22 cellular contexts compared by ENCODE assay signal in the genomic region with DNA sequence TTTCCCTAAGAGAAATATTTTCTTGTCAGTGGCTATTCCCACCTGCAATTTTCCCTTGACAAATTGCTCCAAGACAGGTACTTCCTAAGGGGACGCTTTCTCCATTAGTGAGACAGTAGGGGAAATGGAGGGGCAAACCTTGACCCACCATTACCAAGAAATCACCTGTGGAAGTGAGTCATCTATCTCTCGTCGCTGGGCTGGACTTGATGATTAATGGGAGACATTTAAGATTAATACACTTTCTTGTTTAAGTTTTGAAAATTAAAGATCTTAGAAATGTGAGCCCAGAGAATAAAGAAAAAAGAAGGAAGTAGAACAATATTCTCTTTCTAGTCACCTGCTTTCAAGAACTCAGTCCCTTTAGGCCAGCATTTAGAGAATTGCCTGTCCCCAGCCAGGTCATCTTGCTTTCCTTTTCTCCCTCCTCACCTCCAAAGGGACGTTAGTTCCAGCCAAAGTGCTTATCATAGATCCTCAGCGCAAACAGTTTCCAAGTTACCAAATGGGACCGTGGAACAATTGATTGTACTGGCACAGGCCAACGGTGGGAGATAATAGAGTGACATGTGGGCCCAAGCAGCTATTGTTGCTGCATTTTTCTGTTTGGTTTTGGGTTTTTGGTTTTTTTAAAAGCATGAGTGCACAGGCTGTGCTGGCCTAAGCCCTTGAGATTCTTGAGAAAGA.
DNase-seq lines count a peak whose midpoint lies in the region; ATAC-seq and TF ChIP-seq lines count a peak whose summit lies in the region.
"Had no signal": no experiment of that assay in that cellular context is flagged by ENCODE, and none has a peak within 500 bp of the region (broad histone marks: within the 10 kb centered on the region; RNA-seq: fewer than 3 reads in every experiment).

No MANE protein-coding gene starts in this region.

- H3K4me3 ChIP-seq in PC-3 (ENCODE audit: low read length) (no peak overlapping the region), body of pancreas (no peak overlapping the region), thyroid gland (replicated peaks in 1 of 3) (no peak overlapping the region)
- H3K4me3 ChIP-seq: Peyer's patch had no signal

- H3K36me3 Mint-ChIP-seq in osteocyte (ENCODE audit: unreplicated experiment), result no peaks in the 10 kb centered on the region
- H3K36me3 Mint-ChIP-seq in activated naive CD4-positive, alpha-beta T cell treated with anti-CD3 and anti-CD28 coated beads, Interleukin-2, amount 10 ng/mL, durations not matched to agents 7 days and 5 days, result no peaks in the 10 kb centered on the region
- H3K36me3 Mint-ChIP-seq: CD4-positive, CD25-positive, alpha-beta regulatory T cell had no signal

- H3K9ac ChIP-seq in PC-3 (ENCODE audit: low read length), result no peak overlapping the region

- H3K9me2 ChIP-seq in PC-3 (replicated peaks; ENCODE audit: low read length), result no peaks in the 10 kb centered on the region

- no peaks in the 10 kb centered on the region for H3K9me3 ChIP-seq in PC-3 (ENCODE audit: low read length)
- H3K9me3 ChIP-seq in body of pancreas, result no peaks in the 10 kb centered on the region
- no peaks in the 10 kb centered on the region for H3K9me3 ChIP-seq in thyroid gland
- H3K9me3 ChIP-seq: Peyer's patch had no signal

- H3K36me3 ChIP-seq in PC-3 (ENCODE audit: low read depth, low read length), result no peaks in the 10 kb centered on the region
- H3K36me3 ChIP-seq in body of pancreas (replicated peaks in 1 of 2; ENCODE audit: insufficient read depth in 1 of 2, low read depth in 2 of 2), result no peaks in the 10 kb centered on the region
- H3K36me3 ChIP-seq in thyroid gland, result no peaks in the 10 kb centered on the region
- H3K36me3 ChIP-seq: Peyer's patch had no signal

- CTCF ChIA-PET in PC-3 (lab: Charles Lee), result no interaction called here
- CTCF ChIA-PET in activated naive CD4-positive, alpha-beta T cell treated with anti-CD3 and anti-CD28 coated beads, Interleukin-2, amount 10 ng/mL, durations not matched to agents 7 days and 5 days (lab: Charles Lee), result no interaction called here

- TF ChIP-seq CTCF in PC-3 (conservative IDR thresholded peaks at IDR 0.05; ENCODE audit: low read depth, low read length), result no peak
- no peak for TF ChIP-seq CTCF in body of pancreas (IDR thresholded peaks at IDR 0.05)
- no peak for TF ChIP-seq CTCF in osteocyte (IDR thresholded peaks at IDR 0.05)
- TF ChIP-seq CTCF in thyroid gland (IDR thresholded peaks at IDR 0.05), result no peak

- H3K4me3 Mint-ChIP-seq in osteocyte (ENCODE audit: unreplicated experiment), result no peak overlapping the region
- H3K4me3 Mint-ChIP-seq in activated naive CD4-positive, alpha-beta T cell treated with anti-CD3 and anti-CD28 coated beads, Interleukin-2, amount 10 ng/mL, durations not matched to agents 7 days and 5 days, result no peak overlapping the region
- H3K4me3 Mint-ChIP-seq: CD4-positive, CD25-positive, alpha-beta regulatory T cell; H9; HFFc6 had no signal

- intact Hi-C loops in PC-3 (cut with micrococcal nuclease), result no loop called here
- intact Hi-C loops in body of pancreas (cut with DNase I), result no loop called here
- intact Hi-C loops in thyroid gland (cut with DNase I), result no loop called here

- no TSS peak for BruUV-seq in PC-3 (replicated peaks; lab: Mats Ljungman, UMichigan)

- ATAC-seq in PC-3, result no peak
- peak; percentile 45 for ATAC-seq in body of pancreas
- ATAC-seq: HepG2 had no signal

- H3K79me2 ChIP-seq in PC-3 (ENCODE audit: low read length), result no peaks in the 10 kb centered on the region

- POLR2A ChIA-PET in PC-3 (lab: Charles Lee; ENCODE audit: unreplicated experiment), result no interaction called here

- H4K20me1 ChIP-seq in PC-3 (ENCODE audit: low read length), result no peaks in the 10 kb centered on the region

- no peak overlapping the region for H3K4me2 ChIP-seq in PC-3 (ENCODE audit: low read length)

- H3F3A ChIP-seq in PC-3 (ENCODE audit: low read length, unreplicated experiment), result no peaks in the 10 kb centered on the region

- H3K27ac ChIP-seq in PC-3 (ENCODE audit: low read length) (no peak overlapping the region), body of pancreas (no peak overlapping the region), thyroid gland (peak overlapping the region; percentile 68 to 82 (median 79))
- H3K27ac ChIP-seq: Peyer's patch had no signal

- no peak overlapping the region for H3K27ac Mint-ChIP-seq in osteocyte (ENCODE audit: unreplicated experiment)
- no peak overlapping the region for H3K27ac Mint-ChIP-seq in activated naive CD4-positive, alpha-beta T cell treated with anti-CD3 and anti-CD28 coated beads, Interleukin-2, amount 10 ng/mL, durations not matched to agents 7 days and 5 days
- H3K27ac Mint-ChIP-seq: CD4-positive, CD25-positive, alpha-beta regulatory T cell; H9; HFFc6 had no signal

- peak; percentile 4 for DNase-seq in PC-3
- peak in 1 of 4 donors; percentile 13 for DNase-seq in body of pancreas
- DNase-seq in osteocyte (ENCODE audit: extremely low spot score, unreplicated experiment), result peak; percentile 5
- peak; percentile 29 to 41 for DNase-seq in thyroid gland
- DNase-seq in activated naive CD4-positive, alpha-beta T cell treated with anti-CD3 and anti-CD28 coated beads, Interleukin-2, amount 10 ng/mL, durations not matched to agents 7 days and 5 days, result no peak
- no peak for DNase-seq in activated naive CD4-positive, alpha-beta T cell treated with Interleukin-2 at 50 U/mL for 16 hours
- DNase-seq in LoVo (ENCODE audit: low spot score), result no peak
- DNase-seq: CD4-positive, CD25-positive, alpha-beta regulatory T cell; EL; GF-D8; H9; HFFc6; KBM-7; NCI-H1092 treated with DMSO at 0.1 percent for 48 hours; NCI-H1436 treated with DMSO at 0.1 percent for 48 hours; NCI-H1930; NCI-H226; NCI-H510A treated with DMSO at 0.1 percent for 48 hours; NCI-H774; NK-92 treated with Interleukin-12 subunit alpha and Interleukin-12 subunit beta, amount 100 ng/mL, for 24 hours; Peyer's patch had no signal

- TF ChIP-seq POLR2A in body of pancreas (IDR thresholded peaks at IDR 0.05), result no peak
- TF ChIP-seq POLR2A in thyroid gland (IDR thresholded peaks at IDR 0.05), result no peak

- 26 to 30% methylated on average over 7 of the region's 7 CpGs for WGBS in body of pancreas, 2 donors
- 55 to 61% methylated on average over 7 of the region's 7 CpGs for WGBS in thyroid gland, 2 donors

- H3K9me3 Mint-ChIP-seq in osteocyte (ENCODE audit: unreplicated experiment), result no peaks in the 10 kb centered on the region
- H3K9me3 Mint-ChIP-seq in activated naive CD4-positive, alpha-beta T cell treated with anti-CD3 and anti-CD28 coated beads, Interleukin-2, amount 10 ng/mL, durations not matched to agents 7 days and 5 days, result no peaks in the 10 kb centered on the region
- H3K9me3 Mint-ChIP-seq: HFFc6 had no signal

- H2AFZ ChIP-seq in PC-3 (ENCODE audit: low read length), result no peak overlapping the region

- H3K4me1 Mint-ChIP-seq in osteocyte (ENCODE audit: unreplicated experiment), result no peaks in the 10 kb centered on the region
- no peaks in the 10 kb centered on the region for H3K4me1 Mint-ChIP-seq in activated naive CD4-positive, alpha-beta T cell treated with anti-CD3 and anti-CD28 coated beads, Interleukin-2, amount 10 ng/mL, durations not matched to agents 7 days and 5 days
- H3K4me1 Mint-ChIP-seq: CD4-positive, CD25-positive, alpha-beta regulatory T cell had no signal

- peaks cover under 1% of the 10 kb centered on the region for H3K27me3 Mint-ChIP-seq in osteocyte (ENCODE audit: unreplicated experiment)
- no peaks in the 10 kb centered on the region for H3K27me3 Mint-ChIP-seq in activated naive CD4-positive, alpha-beta T cell treated with anti-CD3 and anti-CD28 coated beads, Interleukin-2, amount 10 ng/mL, durations not matched to agents 7 days and 5 days
- H3K27me3 Mint-ChIP-seq: CD4-positive, CD25-positive, alpha-beta regulatory T cell had no signal

- H3K4me1 ChIP-seq in PC-3 (ENCODE audit: insufficient read depth, low read length) (0 out of 2 replicates have a peak, but pooled peaks cover 5% of the 10 kb centered on the region), body of pancreas (peaks cover 10% of the 10 kb centered on the region), thyroid gland (peaks cover 46 to 56% of the 10 kb centered on the region in 2 donors)
- H3K4me1 ChIP-seq: Peyer's patch had no signal

- no peaks in the 10 kb centered on the region for H3K27me3 ChIP-seq in PC-3 (ENCODE audit: low read length)
- no peaks in the 10 kb centered on the region for H3K27me3 ChIP-seq in body of pancreas
- H3K27me3 ChIP-seq in thyroid gland, result no peaks in the 10 kb centered on the region
- H3K27me3 ChIP-seq: Peyer's patch had no signal

Comparison
In these comparisons a context has a peak if more than half of its experiments do, and no peak if none do; other contexts are left out.
1. DNase-seq: peak in PC-3 (single experiment), osteocyte (single experiment) and thyroid gland (2 of 2); none in activated naive CD4-positive, alpha-beta T cell treated with anti-CD3 and anti-CD28 coated beads, Interleukin-2, amount 10 ng/mL, durations not matched to agents 7 days and 5 days (single experiment), activated naive CD4-positive, alpha-beta T cell treated with Interleukin-2 at 50 U/mL for 16 hours (single experiment) and LoVo (single experiment).
2. H3K27ac ChIP-seq: peak in thyroid gland (3 of 3); none in PC-3 (single experiment) and body of pancreas (0 of 4).